Comparison of ENCODE assay signal across 20 cellular contexts in the genomic region with DNA sequence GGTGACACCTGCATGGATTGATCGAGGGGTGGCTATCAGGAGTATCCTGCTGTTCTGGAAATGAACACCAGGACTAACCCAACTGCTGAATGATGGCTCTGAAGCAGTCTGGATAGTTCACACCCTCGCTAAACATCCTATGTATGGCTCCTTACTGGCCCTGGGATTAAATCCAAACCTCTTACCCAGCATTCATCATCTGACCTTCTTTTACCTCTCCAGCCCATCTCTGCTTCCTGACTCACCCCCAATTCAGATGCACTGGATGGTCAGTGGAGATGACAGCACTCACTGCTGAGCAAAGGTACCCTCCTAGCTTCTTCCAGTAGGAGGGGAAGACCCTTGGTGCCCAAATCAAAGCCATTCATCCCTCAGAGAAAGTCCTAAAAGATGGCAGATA.
A peak's percentile ranks its signal among the peaks of the same experiment; 100 is the strongest.
DNase-seq lines count a peak whose midpoint lies in the region; TF ChIP-seq lines count a peak whose summit lies in the region.
"Had no signal": no experiment of that assay in that cellular context is flagged by ENCODE, and none has a peak within 500 bp of the region (broad histone marks: within the 10 kb centered on the region; RNA-seq: fewer than 3 reads in every experiment).

No MANE protein-coding gene starts in this region.

- POLR2A ChIA-PET in GM10248 (lab: Yijun Ruan, JAX) = no interaction called here

- CTCF ChIA-PET in GM10248 (lab: Yijun Ruan, JAX) = no interaction called here

- peak; percentile 42 for DNase-seq in HT1080 (ENCODE audit: low read depth)
- DNase-seq in NCI-H226 = peak; percentile 35
- DNase-seq in islet precursor cell = peak; percentile 8
- no peak for DNase-seq in SKM-1 (lab: John Stamatoyannopoulos, UW; ENCODE audit: unreplicated experiment)
- DNase-seq in stimulated activated CD4-positive, alpha-beta T cell treated with anti-CD3 and anti-CD28 coated beads, Interleukin-2, amount 100 ng/mL, for 24 hours = no peak
- DNase-seq in GM10248 (ENCODE audit: extremely low spot score) = no peak
- DNase-seq: ACHN; BE2C; C1 segment of cervical spinal cord; CD4-positive, CD25-positive, alpha-beta regulatory T cell; CD8-positive, alpha-beta memory T cell; COR-L47; DMS 273 treated with DMSO at 0.1 percent for 48 hours; DMS53; DND-41; EL; GOT3; H7; HFFc6; IMR-90 had no signal

- no peak for TF ChIP-seq CTCF in GM10248 (IDR thresholded peaks at IDR 0.05; ENCODE audit: control extremely low read depth, extremely low read depth, low read depth, missing control alignments)

Comparison
In these comparisons a context has a peak if more than half of its experiments do, and no peak if none do; other contexts are left out.
1. DNase-seq: peak in HT1080 (single experiment), NCI-H226 (single experiment) and islet precursor cell (single experiment); none in SKM-1 (single experiment), stimulated activated CD4-positive, alpha-beta T cell treated with anti-CD3 and anti-CD28 coated beads, Interleukin-2, amount 100 ng/mL, for 24 hours (0 of 2) and GM10248 (single experiment).